26 cellular contexts compared by ENCODE assay signal in genomic region chrX:19557816-19558215, GRCh38. TPM values are rescaled to one million over a fixed set of nuclear protein-coding genes. Genes with fewer than 3 reads are reported as not detected.
"Had no signal": no experiment of that assay in that cellular context is flagged by ENCODE, and none has a peak within 500 bp of the region (broad histone marks: within the 10 kb centered on the region; RNA-seq: fewer than 3 reads in every experiment).

No MANE protein-coding gene starts in this region.

- H3K36me3 ChIP-seq: brain microvascular endothelial cell, lower lobe of right lung, tibial artery had no signal

- H3K79me2 ChIP-seq: parathyroid adenoma had no signal

- H3K27me3 Mint-ChIP-seq: activated T-helper 17 cell treated with anti-CD3 and anti-CD28 coated beads, Interleukin-2, amount 50 U/mL, for 72 hours; naive B cell; stimulated activated naive CD8-positive, alpha-beta T cell treated with anti-CD3 and anti-CD28 coated beads, Interleukin-15, Interleukin-2, amounts not matched to agents 100 ng/mL and 50 ng/mL, for 24 hours had no signal

- H2AFZ ChIP-seq: parathyroid adenoma had no signal

- H3K9me3 ChIP-seq: lower lobe of right lung, tibial artery had no signal

- H3K4me3 Mint-ChIP-seq: activated T-cell treated with anti-CD3 and anti-CD28 coated beads, Interleukin-2, amount 50 U/mL, for 24 hours; activated T-helper 17 cell treated with anti-CD3 and anti-CD28 coated beads, Interleukin-2, amount 50 U/mL, for 72 hours; immature natural killer cell; naive B cell; stimulated activated naive CD8-positive, alpha-beta T cell treated with anti-CD3 and anti-CD28 coated beads, Interleukin-15, Interleukin-2, amounts not matched to agents 100 ng/mL and 50 ng/mL, for 24 hours had no signal

- ATAC-seq: activated CD4-positive, CD25-positive, alpha-beta regulatory T cell treated with anti-CD3 and anti-CD28 coated beads, Interleukin-2, amount 50 U/mL, for 24 hours; activated T-helper 17 cell treated with anti-CD3 and anti-CD28 coated beads, Interleukin-2, amount 50 U/mL, for 72 hours; left lobe of liver; lower lobe of right lung; right cardiac atrium had no signal

- H3K27ac Mint-ChIP-seq: activated T-helper 17 cell treated with anti-CD3 and anti-CD28 coated beads, Interleukin-2, amount 50 U/mL, for 72 hours; stimulated activated naive CD8-positive, alpha-beta T cell treated with anti-CD3 and anti-CD28 coated beads, Interleukin-15, Interleukin-2, amounts not matched to agents 100 ng/mL and 50 ng/mL, for 24 hours had no signal

- H3K4me1 Mint-ChIP-seq: immature natural killer cell had no signal

- H3K36me3 Mint-ChIP-seq: immature natural killer cell, naive B cell had no signal

- H3K4me3 ChIP-seq: lower lobe of right lung, tibial artery had no signal

- H3K27me3 ChIP-seq: brain microvascular endothelial cell, tibial artery had no signal

- DNase-seq: activated CD4-positive, alpha-beta T cell treated with anti-CD3 and anti-CD28 coated beads, Interleukin-2, amount 50 U/mL, for 1 hour; activated CD8-positive, alpha-beta memory T cell treated with anti-CD3 and anti-CD28 coated beads for 24 hours; activated CD8-positive, alpha-beta memory T cell treated with anti-CD3 and anti-CD28 coated beads, Interleukin-2, amount 50 U/mL, for 4 hours; activated T-cell treated with anti-CD3 and anti-CD28 coated beads, Interleukin-2, amount 50 U/mL, for 24 hours; brain microvascular endothelial cell; caudate nucleus; dermis blood vessel endothelial cell; effector CD8-positive, alpha-beta T cell; erythroblast; foreskin melanocyte; immature natural killer cell; lower lobe of right lung; mesendoderm; naive B cell; nucleus accumbens; right cardiac atrium; stimulated activated CD4-positive, alpha-beta T cell treated with anti-CD3 and anti-CD28 coated beads, Interleukin-4, amount 100 ng/mL, for 24 hours; substantia nigra; tibial artery had no signal

- H3K9me3 Mint-ChIP-seq: activated T-cell treated with anti-CD3 and anti-CD28 coated beads, Interleukin-2, amount 50 U/mL, for 24 hours; activated T-helper 17 cell treated with anti-CD3 and anti-CD28 coated beads, Interleukin-2, amount 50 U/mL, for 72 hours; immature natural killer cell; naive B cell; stimulated activated naive CD8-positive, alpha-beta T cell treated with anti-CD3 and anti-CD28 coated beads, Interleukin-15, Interleukin-2, amounts not matched to agents 100 ng/mL and 50 ng/mL, for 24 hours had no signal

- H3K9ac ChIP-seq: parathyroid adenoma had no signal

- H3K4me1 ChIP-seq: lower lobe of right lung, parathyroid adenoma, tibial artery had no signal

- H3K27ac ChIP-seq: brain microvascular endothelial cell, lower lobe of right lung, parathyroid adenoma, tibial artery, VCaP had no signal

RNA-seq across cellular contexts. Expression of gene MAP3K15, which starts 42.5 kb away (rescaled TPM):
- polyA plus RNA-seq: immature natural killer cell, neural cell had no signal
